10 cellular contexts compared by ENCODE assay signal in genomic region chr9:98380065-98380681, GRCh38.
A peak's percentile ranks its signal among the peaks of the same experiment; 100 is the strongest.
DNase-seq lines count a peak whose midpoint lies in the region; ATAC-seq and TF ChIP-seq lines count a peak whose summit lies in the region.
"Had no signal": no experiment of that assay in that cellular context is flagged by ENCODE, and none has a peak within 500 bp of the region (broad histone marks: within the 10 kb centered on the region; RNA-seq: fewer than 3 reads in every experiment).

No MANE protein-coding gene starts in this region.

- H2AFZ ChIP-seq in OCI-LY7 (ENCODE audit: low read length) = no peak overlapping the region

- H3K4me1 ChIP-seq in OCI-LY7 (ENCODE audit: insufficient read depth, low read length, poor library complexity, severe bottlenecking) (peaks cover 31% of the 10 kb centered on the region), foreskin keratinocyte (no peaks in the 10 kb centered on the region), ascending aorta (no peaks in the 10 kb centered on the region), lower lobe of right lung (no peaks in the 10 kb centered on the region)

- H3K9me2 ChIP-seq in OCI-LY7 (ENCODE audit: insufficient read depth, low read length) = no peaks in the 10 kb centered on the region

- H3K4me2 ChIP-seq in OCI-LY7 (ENCODE audit: low read length) = peak overlapping the region; percentile 36

- no peak for ATAC-seq in natural killer cell treated with Interleukin-12 subunit alpha and Interleukin-12 subunit beta and Interleukin-15 and Interleukin-18, amount 100 ng/mL, for 72 hours
- ATAC-seq in natural killer cell = no peak
- peak; percentile 24 for ATAC-seq in foreskin keratinocyte
- ATAC-seq in lower lobe of right lung = no peak
- ATAC-seq in HG02571 (IDR thresholded peaks at IDR 0.05; ENCODE audit: unreplicated experiment) = no peak

- no peaks in the 10 kb centered on the region for H3K79me2 ChIP-seq in OCI-LY7 (ENCODE audit: insufficient read depth, low read depth, low read length)

- H3K27me3 ChIP-seq in foreskin keratinocyte = no peaks in the 10 kb centered on the region
- no peaks in the 10 kb centered on the region for H3K27me3 ChIP-seq in ascending aorta
- no peaks in the 10 kb centered on the region for H3K27me3 ChIP-seq in lower lobe of right lung (ENCODE audit: low read depth)

- H3K4me3 ChIP-seq in OCI-LY7 (ENCODE audit: low read depth, low read length, poor library complexity, severe bottlenecking) = no peak overlapping the region
- H3K4me3 ChIP-seq in ascending aorta = no peak overlapping the region
- no peak overlapping the region for H3K4me3 ChIP-seq in lower lobe of right lung

- intact Hi-C loops in natural killer cell (cut with micrococcal nuclease) (no loop called here), OCI-LY7 (cut with micrococcal nuclease; ENCODE audit: unreplicated experiment) (no loop called here), ascending aorta (cut with DNase I) (no loop called here), lower lobe of right lung (cut with DNase I) (no loop called here)

- no TSS peak for BruUV-seq in OCI-LY7 (replicated peaks; lab: Mats Ljungman, UMichigan)

- H3K27me3 Mint-ChIP-seq in natural killer cell treated with Interleukin-12 subunit alpha and Interleukin-12 subunit beta and Interleukin-15 and Interleukin-18, amount 100 ng/mL, for 72 hours = peaks cover under 1 to 3% of the 10 kb centered on the region in 2 donors
- no peaks in the 10 kb centered on the region for H3K27me3 Mint-ChIP-seq in natural killer cell (ENCODE audit: low read depth in 2 of 2)

- H3K27ac ChIP-seq in OCI-LY7 (ENCODE audit: low read depth, low read length, poor library complexity, severe bottlenecking) (no peak overlapping the region), foreskin keratinocyte (no peak overlapping the region), ascending aorta (no peak overlapping the region), lower lobe of right lung (no peak overlapping the region)
- H3K27ac ChIP-seq: epithelial cell of prostate had no signal

- CTCF ChIA-PET in OCI-LY7 (lab: Charles Lee; ENCODE audit: unreplicated experiment) = interaction anchor here (0.7 kb wide), 1 partner anchor 11 kb away, joined by 3 read pairs; no protein-coding TSS in a partner anchor

- H3K36me3 ChIP-seq in OCI-LY7 (ENCODE audit: insufficient read depth, low read length) = no peaks in the 10 kb centered on the region
- H3K36me3 ChIP-seq in ascending aorta = no peaks in the 10 kb centered on the region
- no peaks in the 10 kb centered on the region for H3K36me3 ChIP-seq in lower lobe of right lung

- POLR2A ChIA-PET in OCI-LY7 (lab: Charles Lee) = interaction anchor here (0.7 to 1.2 kb wide), 5 partner anchors 10 to 883 kb away, joined by 3 to 6 read pairs (median 3); no protein-coding TSS in a partner anchor

- DNase-seq in natural killer cell treated with Interleukin-12 subunit alpha and Interleukin-12 subunit beta and Interleukin-15 and Interleukin-18, amount 100 ng/mL, for 72 hours (ENCODE audit: low spot score) = peak; percentile 16
- no peak for DNase-seq in natural killer cell
- DNase-seq in OCI-LY7 (ENCODE audit: low spot score) = peak; percentile 75
- no peak for DNase-seq in foreskin keratinocyte
- DNase-seq in cortex of kidney (lab: John Stamatoyannopoulos, UW) = no peak
- DNase-seq in ascending aorta (ENCODE audit: low spot score in 2 of 2) = no peak
- DNase-seq in lower lobe of right lung = no peak
- DNase-seq: T-helper 9 cell had no signal

- H3K9me3 ChIP-seq in OCI-LY7 (ENCODE audit: low read length) (no peaks in the 10 kb centered on the region), ascending aorta (no peaks in the 10 kb centered on the region), lower lobe of right lung (no peaks in the 10 kb centered on the region)

- no peaks in the 10 kb centered on the region for H4K20me1 ChIP-seq in OCI-LY7 (ENCODE audit: insufficient read depth, low read length)

- no peaks in the 10 kb centered on the region for H3K36me3 Mint-ChIP-seq in natural killer cell treated with Interleukin-12 subunit alpha and Interleukin-12 subunit beta and Interleukin-15 and Interleukin-18, amount 100 ng/mL, for 72 hours
- no peaks in the 10 kb centered on the region for H3K36me3 Mint-ChIP-seq in natural killer cell

- TF ChIP-seq CTCF in natural killer cell (IDR thresholded peaks at IDR 0.05) (no peak), OCI-LY7 (conservative IDR thresholded peaks at IDR 0.05; ENCODE audit: low read length) (no peak), foreskin keratinocyte (conservative IDR thresholded peaks at IDR 0.05) (no peak), ascending aorta (IDR thresholded peaks at IDR 0.05) (no peak), lower lobe of right lung (IDR thresholded peaks at IDR 0.05) (no peak)

- no peaks in the 10 kb centered on the region for H3K9me3 Mint-ChIP-seq in natural killer cell treated with Interleukin-12 subunit alpha and Interleukin-12 subunit beta and Interleukin-15 and Interleukin-18, amount 100 ng/mL, for 72 hours
- H3K9me3 Mint-ChIP-seq in natural killer cell = no peaks in the 10 kb centered on the region

- no peak overlapping the region for H3K27ac Mint-ChIP-seq in natural killer cell treated with Interleukin-12 subunit alpha and Interleukin-12 subunit beta and Interleukin-15 and Interleukin-18, amount 100 ng/mL, for 72 hours
- no peak overlapping the region for H3K27ac Mint-ChIP-seq in natural killer cell

- H3K4me3 Mint-ChIP-seq in natural killer cell treated with Interleukin-12 subunit alpha and Interleukin-12 subunit beta and Interleukin-15 and Interleukin-18, amount 100 ng/mL, for 72 hours = no peak overlapping the region
- no peak overlapping the region for H3K4me3 Mint-ChIP-seq in natural killer cell

- peaks cover 0 to under 1% of the 10 kb centered on the region in 2 donors for H3K4me1 Mint-ChIP-seq in natural killer cell treated with Interleukin-12 subunit alpha and Interleukin-12 subunit beta and Interleukin-15 and Interleukin-18, amount 100 ng/mL, for 72 hours (ENCODE audit: low read depth in 2 of 2)
- H3K4me1 Mint-ChIP-seq in natural killer cell = no peaks in the 10 kb centered on the region

Comparison
In these comparisons a context has a peak if more than half of its experiments do, and no peak if none do; other contexts are left out.
1. DNase-seq: peak in natural killer cell treated with Interleukin-12 subunit alpha and Interleukin-12 subunit beta and Interleukin-15 and Interleukin-18, amount 100 ng/mL, for 72 hours (single experiment) and OCI-LY7 (single experiment); none in natural killer cell (single experiment), foreskin keratinocyte (0 of 2), cortex of kidney (single experiment), ascending aorta (0 of 2) and lower lobe of right lung (single experiment).